ENCODE assay signal across 13 cellular contexts in genomic region chr10:74929197-74929596, GRCh38.
DNase-seq lines count a peak whose midpoint lies in the region; ATAC-seq, FAIRE-seq and TF ChIP-seq lines count a peak whose summit lies in the region.
"Had no signal": no experiment of that assay in that cellular context is flagged by ENCODE, and none has a peak within 500 bp of the region (broad histone marks: within the 10 kb centered on the region; RNA-seq: fewer than 3 reads in every experiment).

No MANE protein-coding gene starts in this region.

- peak overlapping the region; percentile 37 for H3K4me2 ChIP-seq in A549
- peak overlapping the region; percentile 7 for H3K4me2 ChIP-seq in osteoblast (ENCODE audit: insufficient read depth, low read length)

- H3K4me3 ChIP-seq in A549 (no peak overlapping the region), SJSA1 (no peak overlapping the region), esophagus squamous epithelium (no peak overlapping the region), osteoblast (ENCODE audit: insufficient read depth, low read length) (no peak overlapping the region)
- H3K4me3 ChIP-seq: SJCRH30 had no signal

- TF ChIP-seq CTCF in A549 (IDR thresholded peaks at IDR 0.05) (no peak), esophagus squamous epithelium (IDR thresholded peaks at IDR 0.05) (no peak), osteoblast (IDR thresholded peaks at IDR 0.05; ENCODE audit: extremely low read depth, low read depth, low read length) (no peak)

- H3K27me3 ChIP-seq in SJSA1 (replicated peaks) (no peaks in the 10 kb centered on the region), esophagus squamous epithelium (no peaks in the 10 kb centered on the region), osteoblast (ENCODE audit: insufficient read depth, low read length) (no peaks in the 10 kb centered on the region)
- H3K27me3 ChIP-seq: SJCRH30 had no signal

- no peak overlapping the region for H3K27ac ChIP-seq in A549
- peak overlapping the region; percentile 58 for H3K27ac ChIP-seq in SJSA1
- H3K27ac ChIP-seq in esophagus squamous epithelium = peak overlapping the region in 3 of 4 donors; percentile 32 to 84 (median 82)
- H3K27ac ChIP-seq in osteoblast (ENCODE audit: low read depth, low read length) = peak overlapping the region; percentile 61
- H3K27ac ChIP-seq: SJCRH30 had no signal

- no peak for ATAC-seq in A549
- no peak for ATAC-seq in activated CD4-positive, CD25-positive, alpha-beta regulatory T cell treated with anti-CD3 and anti-CD28 coated beads, Interleukin-2, amount 50 U/mL, for 24 hours
- ATAC-seq in HG02678 (IDR thresholded peaks at IDR 0.05; ENCODE audit: unreplicated experiment) = no peak

- no peak for FAIRE-seq in A549 (lab: Jason Lieb, UNC)

- no peak for DNase-seq in A549 (ENCODE audit: low read depth in 1 of 2, low spot score in 1 of 2)
- no peak for DNase-seq in SJSA1 (ENCODE audit: low read depth in 1 of 2, low spot score in 2 of 2)
- no peak for DNase-seq in esophagus squamous epithelium (lab: John Stamatoyannopoulos, UW)
- no peak for DNase-seq in osteoblast (ENCODE audit: insufficient read length, low spot score, missing footprints)
- DNase-seq in cerebellum (ENCODE audit: low spot score) = no peak
- no peak for DNase-seq in activated T-cell treated with anti-CD3 and anti-CD28 coated beads for 4 hours
- DNase-seq: activated naive CD4-positive, alpha-beta T cell; NCI-H2081 treated with DMSO at 0.1 percent for 48 hours; NK-92 treated with Interleukin-12 subunit alpha and Interleukin-12 subunit beta, amount 100 ng/mL, for 24 hours; SJCRH30; stimulated activated CD4-positive, alpha-beta T cell treated with anti-CD3 and anti-CD28 coated beads, Interleukin-12 subunit alpha, Interleukin-12 subunit beta, amount 100 ng/mL, for 4 hours had no signal

- H3K9me3 ChIP-seq in A549 (no peaks in the 10 kb centered on the region), SJSA1 (replicated peaks) (no peaks in the 10 kb centered on the region), esophagus squamous epithelium (no peaks in the 10 kb centered on the region), osteoblast (ENCODE audit: low read depth, low read length) (no peaks in the 10 kb centered on the region)
- H3K9me3 ChIP-seq: SJCRH30 had no signal

- no peak overlapping the region for H2AFZ ChIP-seq in osteoblast (ENCODE audit: low read length)

- CTCF ChIA-PET in A549 (lab: Yijun Ruan, JAX) = no interaction called here

- intact Hi-C loops in esophagus squamous epithelium (cut with DNase I) = no loop called here

- POLR2A ChIA-PET in A549 (lab: Yijun Ruan, JAX) = no interaction called here

- no peak for TF ChIP-seq POLR2A in A549 (IDR thresholded peaks at IDR 0.05; ENCODE audit: low read length)
- TF ChIP-seq POLR2A in esophagus squamous epithelium (IDR thresholded peaks at IDR 0.05) = no peak

- H3K36me3 ChIP-seq in SJSA1 (no peaks in the 10 kb centered on the region), esophagus squamous epithelium (no peaks in the 10 kb centered on the region), osteoblast (ENCODE audit: insufficient read depth, low read length) (no peaks in the 10 kb centered on the region)
- H3K36me3 ChIP-seq: SJCRH30 had no signal

- peaks cover 10% of the 10 kb centered on the region for H4K20me1 ChIP-seq in osteoblast (ENCODE audit: insufficient read depth, low read length)

- TF ChIP-seq EP300 in A549 (IDR thresholded peaks at IDR 0.05) = no peak

- TF ChIP-seq RAD21 in A549 (conservative IDR thresholded peaks at IDR 0.05 in 1 of 2, IDR thresholded peaks at IDR 0.05 in 1 of 2) = no peak

- peaks cover 47% of the 10 kb centered on the region for H3K79me2 ChIP-seq in osteoblast (ENCODE audit: insufficient read depth, low read length)

- 49% methylated on average over 5 of the region's 5 CpGs for WGBS in A549 (ENCODE audit: missing lambda C conversion rate)
- 45 to 51% methylated on average over 5 of the region's 5 CpGs for WGBS in esophagus squamous epithelium, 2 donors

- H3K4me1 ChIP-seq in A549 (peaks cover 34% of the 10 kb centered on the region), SJSA1 (replicated peaks) (peaks cover 39% of the 10 kb centered on the region), esophagus squamous epithelium (peaks cover 20 to 91% (median 33%) of the 10 kb centered on the region in 3 donors), osteoblast (ENCODE audit: insufficient read depth, low read length) (peaks cover 40% of the 10 kb centered on the region)

TF ChIP-seq in A549, 52 proteins besides CTCF, POLR2A, EP300 and RAD21:
- TF ChIP-seq NPAS2 (CRISPR knock-in tag; IDR thresholded peaks at IDR 0.05; ENCODE audit: borderline replicate concordance) (no peak), E2F6 (IDR thresholded peaks at IDR 0.05; ENCODE audit: borderline replicate concordance, low read depth) (no peak), HOXB5 (CRISPR knock-in tag; IDR thresholded peaks at IDR 0.05) (no peak), KDM1A (IDR thresholded peaks at IDR 0.05; ENCODE audit: low read depth) (no peak), HOXA7 (CRISPR knock-in tag; IDR thresholded peaks at IDR 0.05) (no peak), MAZ (IDR thresholded peaks at IDR 0.05; ENCODE audit: borderline replicate concordance, low read depth, low read length) (no peak), ELK1 (IDR thresholded peaks at IDR 0.05; ENCODE audit: low read depth, low read length) (no peak), ZFP36 (IDR thresholded peaks at IDR 0.05; ENCODE audit: borderline replicate concordance, partially characterized antibody) (no peak), NFE2L2 (conservative IDR thresholded peaks at IDR 0.05; ENCODE audit: low read length) (no peak)
- TF ChIP-seq, protein P1, sequence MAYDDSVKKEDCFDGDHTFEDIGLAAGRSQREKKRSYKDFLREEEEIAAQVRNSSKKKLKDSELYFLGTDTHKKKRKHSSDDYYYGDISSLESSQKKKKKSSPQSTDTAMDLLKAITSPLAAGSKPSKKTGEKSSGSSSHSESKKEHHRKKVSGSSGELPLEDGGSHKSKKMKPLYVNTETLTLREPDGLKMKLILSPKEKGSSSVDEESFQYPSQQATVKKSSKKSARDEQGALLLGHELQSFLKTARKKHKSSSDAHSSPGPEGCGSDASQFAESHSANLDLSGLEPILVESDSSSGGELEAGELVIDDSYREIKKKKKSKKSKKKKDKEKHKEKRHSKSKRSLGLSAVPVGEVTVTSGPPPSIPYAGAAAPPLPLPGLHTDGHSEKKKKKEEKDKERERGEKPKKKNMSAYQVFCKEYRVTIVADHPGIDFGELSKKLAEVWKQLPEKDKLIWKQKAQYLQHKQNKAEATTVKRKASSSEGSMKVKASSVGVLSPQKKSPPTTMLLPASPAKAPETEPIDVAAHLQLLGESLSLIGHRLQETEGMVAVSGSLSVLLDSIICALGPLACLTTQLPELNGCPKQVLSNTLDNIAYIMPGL (CRISPR knock-in tag; IDR thresholded peaks at IDR 0.05; ENCODE audit: borderline replicate concordance) = no peak
- TF ChIP-seq, protein P2, sequence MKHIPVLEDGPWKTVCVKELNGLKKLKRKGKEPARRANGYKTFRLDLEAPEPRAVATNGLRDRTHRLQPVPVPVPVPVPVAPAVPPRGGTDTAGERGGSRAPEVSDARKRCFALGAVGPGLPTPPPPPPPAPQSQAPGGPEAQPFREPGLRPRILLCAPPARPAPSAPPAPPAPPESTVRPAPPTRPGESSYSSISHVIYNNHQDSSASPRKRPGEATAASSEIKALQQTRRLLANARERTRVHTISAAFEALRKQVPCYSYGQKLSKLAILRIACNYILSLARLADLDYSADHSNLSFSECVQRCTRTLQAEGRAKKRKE (CRISPR knock-in tag; IDR thresholded peaks at IDR 0.05; ENCODE audit: low read depth) = no peak
TF ChIP-seq in A549: peak in this region for 0.

Comparison
In these comparisons a context has a peak if more than half of its experiments do, and no peak if none do; other contexts are left out.
1. H3K27ac ChIP-seq: peak in SJSA1 (single experiment), esophagus squamous epithelium (3 of 4) and osteoblast (single experiment); none in A549 (0 of 2).